Comparison of ENCODE assay signal across 32 cellular contexts in the genomic region with DNA sequence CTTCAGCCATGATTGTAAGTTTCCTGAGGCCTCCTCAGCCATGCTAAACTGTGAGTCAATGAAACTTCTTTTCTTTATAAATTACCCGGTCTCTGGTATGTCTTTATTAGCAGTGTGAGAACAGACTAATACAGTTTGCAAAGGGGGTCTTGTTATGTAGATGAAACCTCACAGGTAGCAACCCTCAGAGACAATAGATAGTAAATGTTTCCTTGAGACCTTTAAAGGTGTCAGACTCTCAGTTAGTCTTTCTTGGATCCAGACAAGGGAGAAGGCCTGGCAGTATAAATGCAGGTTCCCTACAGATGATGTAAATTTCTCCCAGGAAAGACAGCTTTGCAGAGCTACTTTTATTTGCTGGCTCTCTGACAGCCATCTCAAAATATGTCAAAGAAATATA.
"Had no signal": no experiment of that assay in that cellular context is flagged by ENCODE, and none has a peak within 500 bp of the region (broad histone marks: within the 10 kb centered on the region; RNA-seq: fewer than 3 reads in every experiment).

No MANE protein-coding gene starts in this region.

- H3K4me1 Mint-ChIP-seq: activated CD4-positive, alpha-beta T cell treated with anti-CD3 and anti-CD28 coated beads for 36 hours; activated CD4-positive, alpha-beta T cell treated with anti-CD3 and anti-CD28 coated beads, Interleukin-2, amount 10 ng/mL, durations not matched to agents 24 days and 14 days; activated T-helper 17 cell treated with anti-CD3 and anti-CD28 coated beads, Interleukin-2, amount 50 U/mL, for 72 hours; central memory CD8-positive, alpha-beta T cell had no signal

- H3K36me3 ChIP-seq: brain microvascular endothelial cell, WERI-Rb-1 had no signal

- H3K27me3 ChIP-seq: brain microvascular endothelial cell, dorsolateral prefrontal cortex had no signal

- ATAC-seq: activated CD4-positive, alpha-beta T cell treated with anti-CD3 and anti-CD28 coated beads for 36 hours; activated CD8-positive, alpha-beta T cell treated with anti-CD3 and anti-CD28 coated beads, Interleukin-2, amount 10 ng/mL, durations not matched to agents 7 days and 5 days; activated T-cell treated with anti-CD3 and anti-CD28 coated beads, Interleukin-2, amount 50 U/mL, for 4 hours; activated T-helper 17 cell treated with anti-CD3 and anti-CD28 coated beads, Interleukin-2, amount 50 U/mL, for 72 hours; esophagus mucosa; T-helper 17 cell had no signal

- H3K27ac Mint-ChIP-seq: activated CD4-positive, alpha-beta memory T cell treated with anti-CD3 and anti-CD28 coated beads for 36 hours; activated CD4-positive, alpha-beta T cell treated with anti-CD3 and anti-CD28 coated beads for 36 hours; activated CD4-positive, alpha-beta T cell treated with anti-CD3 and anti-CD28 coated beads, Interleukin-2, amount 10 ng/mL, durations not matched to agents 24 days and 14 days; activated CD8-positive, alpha-beta T cell treated with anti-CD3 and anti-CD28 coated beads, Interleukin-2, amount 10 ng/mL, durations not matched to agents 7 days and 5 days; activated naive CD8-positive, alpha-beta T cell; activated T-helper 17 cell treated with anti-CD3 and anti-CD28 coated beads, Interleukin-2, amount 50 U/mL, for 72 hours; dendritic cell treated with granulocyte-macrophage colony-stimulating factor and Interleukin-4, amounts not matched to agents 40 ng/mL and 50 ng/mL, for 4 days; endodermal cell; T-helper 17 cell; T-helper 2 cell treated with Interferon-gamma antibody and Interleukin-4, amounts not matched to agents 5 μg/mL and 100 μg/mL, for 36 hours had no signal

- H3K27ac ChIP-seq: brain microvascular endothelial cell, coronary artery, dorsolateral prefrontal cortex, WERI-Rb-1 had no signal

- H3K4me3 ChIP-seq: coronary artery, dorsolateral prefrontal cortex had no signal

- H3K27me3 Mint-ChIP-seq: activated CD4-positive, alpha-beta memory T cell treated with anti-CD3 and anti-CD28 coated beads for 36 hours; activated CD4-positive, alpha-beta T cell treated with anti-CD3 and anti-CD28 coated beads for 36 hours; activated naive CD8-positive, alpha-beta T cell; activated T-helper 17 cell treated with anti-CD3 and anti-CD28 coated beads, Interleukin-2, amount 50 U/mL, for 72 hours; central memory CD8-positive, alpha-beta T cell; dendritic cell treated with granulocyte-macrophage colony-stimulating factor and Interleukin-4, amounts not matched to agents 40 ng/mL and 50 ng/mL, for 4 days; T-helper 17 cell had no signal

- H3K4me3 Mint-ChIP-seq: activated CD4-positive, alpha-beta memory T cell treated with anti-CD3 and anti-CD28 coated beads for 36 hours; activated CD4-positive, alpha-beta T cell treated with anti-CD3 and anti-CD28 coated beads for 36 hours; activated CD4-positive, alpha-beta T cell treated with anti-CD3 and anti-CD28 coated beads, Interleukin-2, amount 10 ng/mL, durations not matched to agents 24 days and 14 days; activated CD8-positive, alpha-beta T cell treated with anti-CD3 and anti-CD28 coated beads, Interleukin-2, amount 10 ng/mL, durations not matched to agents 7 days and 5 days; activated naive CD8-positive, alpha-beta T cell; activated T-cell treated with anti-CD3 and anti-CD28 coated beads, Interleukin-2, amount 50 U/mL, for 4 hours; activated T-helper 17 cell treated with anti-CD3 and anti-CD28 coated beads, Interleukin-2, amount 50 U/mL, for 72 hours; central memory CD8-positive, alpha-beta T cell; dendritic cell treated with granulocyte-macrophage colony-stimulating factor and Interleukin-4, amounts not matched to agents 40 ng/mL and 50 ng/mL, for 4 days; endodermal cell; T-helper 17 cell; T-helper 2 cell treated with Interferon-gamma antibody and Interleukin-4, amounts not matched to agents 5 μg/mL and 100 μg/mL, for 36 hours had no signal

- DNase-seq: activated CD4-positive, alpha-beta memory T cell treated with anti-CD3 and anti-CD28 coated beads for 36 hours; activated CD4-positive, alpha-beta T cell treated with anti-CD3 and anti-CD28 coated beads for 36 hours; activated CD4-positive, alpha-beta T cell treated with anti-CD3 and anti-CD28 coated beads, Interleukin-2, amount 10 ng/mL, durations not matched to agents 24 days and 14 days; activated CD4-positive, CD25-positive, alpha-beta regulatory T cell; activated CD4-positive, CD25-positive, alpha-beta regulatory T cell treated with anti-CD3 and anti-CD28 coated beads, Interleukin-2, amount 50 U/mL, for 72 hours; activated CD8-positive, alpha-beta memory T cell treated with anti-CD3 and anti-CD28 coated beads, Interleukin-2, amount 50 U/mL, for 48 hours; activated CD8-positive, alpha-beta T cell treated with anti-CD3 and anti-CD28 coated beads, Interleukin-2, amount 10 ng/mL, durations not matched to agents 7 days and 5 days; activated effector memory CD4-positive, alpha-beta T cell treated with Interleukin-2 at 50 U/mL for 16 hours; activated gamma-delta T cell treated with Interleukin-2 at 50 U/mL for 16 hours; activated naive CD4-positive, alpha-beta T cell treated with anti-CD3 and anti-CD28 coated beads, Interleukin-2, amount 50 U/mL, for 16 hours; activated naive CD4-positive, alpha-beta T cell treated with Interleukin-2 at 50 U/mL for 16 hours; activated T-cell treated with anti-CD3 and anti-CD28 coated beads for 4 hours; activated T-cell treated with anti-CD3 and anti-CD28 coated beads, Interleukin-2, amount 50 U/mL, for 4 hours; amniotic stem cell; anterior cingulate cortex; brain microvascular endothelial cell; dorsolateral prefrontal cortex; effector memory CD4-positive, alpha-beta T cell; foreskin fibroblast; glutamatergic neuron; T-helper 1 cell; T-helper 17 cell; T1000; WERI-Rb-1 had no signal
